Comparison of ENCODE assay signal across 1 cellular context in genomic region chr2:55118643-55119065, GRCh38.
TF ChIP-seq lines count a peak whose summit lies in the region.

No MANE protein-coding gene starts in this region.

TF ChIP-seq in K562, 482 proteins besides CTCF, POLR2A, EP300 and RAD21 (continued from another document):
- TF ChIP-seq KLF6 (CRISPR knock-in tag; IDR thresholded peaks at IDR 0.05; ENCODE audit: borderline replicate concordance) (peak; percentile 25; the same call in 1 of the 2 replicates), E2F5 (CRISPR knock-in tag; IDR thresholded peaks at IDR 0.05) (no peak), EGR1 (conservative IDR thresholded peaks at IDR 0.05) (no peak), ZNF764 (CRISPR knock-in tag; IDR thresholded peaks at IDR 0.05; ENCODE audit: low read depth) (no peak), SMARCA4 (IDR thresholded peaks at IDR 0.05) (peak; percentile 74), SNRNP70 (optimal IDR thresholded peaks at IDR 0.05; ENCODE audit: low read depth, low read length) (no peak), MAZ (CRISPR knock-in tag; conservative IDR thresholded peaks at IDR 0.05 in 1 of 2, IDR thresholded peaks at IDR 0.05 in 1 of 2) (0 out of 4 replicates have a peak, but pooled peaks of 1 of the 2 experiments have one; percentile 52), FOXM1 (IDR thresholded peaks at IDR 0.05; ENCODE audit: low read depth) (peak; percentile 12; the same call in 1 of the 2 replicates), FOXM1 (CRISPR knock-in tag; IDR thresholded peaks at IDR 0.05; ENCODE audit: low read depth) (no peak), MNT (conservative IDR thresholded peaks at IDR 0.05) (no peak), PTTG1 (tag; IDR thresholded peaks at IDR 0.05; ENCODE audit: low read depth) (peak; percentile 54; the same call in 1 of the 2 replicates), ZNF696 (CRISPR knock-in tag; conservative IDR thresholded peaks at IDR 0.05) (no peak), TCF15 (CRISPR knock-in tag; IDR thresholded peaks at IDR 0.05) (0 out of 2 replicates have a peak, but pooled peaks have one; percentile 42), ZNF280B (CRISPR knock-in tag; IDR thresholded peaks at IDR 0.05) (no peak), CTBP1 (IDR thresholded peaks at IDR 0.05; ENCODE audit: borderline replicate concordance) (peak; percentile 73; the same call in 1 of the 2 replicates), NR2C1 (IDR thresholded peaks at IDR 0.05) (no peak), NR2C1 (tag; IDR thresholded peaks at IDR 0.05) (0 out of 2 replicates have a peak, but pooled peaks have one; percentile 8), ZNF384 (IDR thresholded peaks at IDR 0.05; ENCODE audit: low read depth, low read length) (no peak), IFI16 (CRISPR knock-in tag; IDR thresholded peaks at IDR 0.05) (no peak), AFF1 (IDR thresholded peaks at IDR 0.05; ENCODE audit: low read depth in 1 of 2, partially characterized antibody in 2 of 2) (peak; percentile 48 to 91), THRB (CRISPR knock-in tag; conservative IDR thresholded peaks at IDR 0.05) (no peak), ZNF707 (CRISPR knock-in tag; conservative IDR thresholded peaks at IDR 0.05) (0 out of 2 replicates have a peak, but pooled peaks have one; percentile 31), TRIM25 (IDR thresholded peaks at IDR 0.05; ENCODE audit: borderline replicate concordance) (no peak), PBX2 (CRISPR knock-in tag; IDR thresholded peaks at IDR 0.05; ENCODE audit: low read depth) (no peak), PBX2 (tag; conservative IDR thresholded peaks at IDR 0.05; ENCODE audit: low read depth) (0 out of 2 replicates have a peak, but pooled peaks have one; percentile 23), TRIM24 (IDR thresholded peaks at IDR 0.05) (no peak)
